In the genomic region with DNA sequence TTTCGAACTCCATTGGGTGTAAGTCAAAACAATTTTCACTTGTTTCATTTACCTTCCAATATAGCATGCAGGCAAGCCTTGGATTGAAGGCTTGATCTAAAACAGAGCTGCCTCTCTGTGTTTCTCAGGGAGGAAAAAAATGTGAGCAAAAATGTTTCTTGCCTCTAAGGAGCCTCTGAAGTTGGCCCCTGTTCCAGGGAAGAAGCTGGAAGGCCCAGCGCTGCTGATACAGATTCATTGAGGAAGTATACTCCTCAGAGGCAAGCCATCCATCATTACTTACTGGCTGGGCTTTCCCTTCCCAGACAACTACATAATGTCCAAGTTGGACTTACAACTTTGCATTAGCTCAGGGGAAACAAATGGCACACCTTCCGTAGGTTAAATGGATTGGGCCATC, we compare ENCODE assay signal across 18 cellular contexts.
A peak's percentile ranks its signal among the peaks of the same experiment; 100 is the strongest.
DNase-seq lines count a peak whose midpoint lies in the region; ATAC-seq and TF ChIP-seq lines count a peak whose summit lies in the region.
"Had no signal": no experiment of that assay in that cellular context is flagged by ENCODE, and none has a peak within 500 bp of the region (broad histone marks: within the 10 kb centered on the region; RNA-seq: fewer than 3 reads in every experiment).

No MANE protein-coding gene starts in this region.

- H3K36me3 ChIP-seq in heart left ventricle: no peaks in the 10 kb centered on the region
- H3K36me3 ChIP-seq in left ventricle myocardium inferior: no peaks in the 10 kb centered on the region
- H3K36me3 ChIP-seq: BLaER1 treated with 17β-estradiol and CSF1 and Interleukin-3, amounts not matched to agents 10 nM and 100 nM had no signal

- H3K4me1 ChIP-seq in heart left ventricle: no peaks in the 10 kb centered on the region
- H3K4me1 ChIP-seq in left ventricle myocardium inferior: no peaks in the 10 kb centered on the region
- H3K4me1 ChIP-seq: A549; BLaER1 treated with 17β-estradiol and CSF1 and Interleukin-3, amounts not matched to agents 10 nM and 100 nM; Caco-2 had no signal

- peak; percentile 53 for DNase-seq in Right ventricle myocardium inferior (ENCODE audit: missing footprints)
- DNase-seq in heart left ventricle: no peak
- DNase-seq in left ventricle myocardium superior: peak; percentile 30
- no peak for DNase-seq in left ventricle myocardium inferior
- DNase-seq in sciatic nerve (ENCODE audit: low spot score): no peak
- DNase-seq in GM19238 (ENCODE audit: insufficient read length, low spot score): no peak
- no peak for DNase-seq in occipital lobe (lab: John Stamatoyannopoulos, UW)
- DNase-seq: AML-193; Caco-2; Calu3; CD4-positive, alpha-beta T cell; CD8-positive, alpha-beta T cell; DMS79 treated with DMSO at 0.1 percent for 48 hours; GF-D8 had no signal

- WGBS in heart left ventricle, 4 donors: 68 to 74% (median 72%) methylated on average over 3 of the region's 3 CpGs

- H3K27ac ChIP-seq in heart left ventricle (no peak overlapping the region), left ventricle myocardium inferior (replicated peaks) (no peak overlapping the region)
- H3K27ac ChIP-seq: 22Rv1; A549; BLaER1 treated with 17β-estradiol and CSF1 and Interleukin-3, amounts not matched to agents 10 nM and 100 nM; C4-2B had no signal

- intact Hi-C loops in Right ventricle myocardium inferior (cut with DNase I) (no loop called here), heart left ventricle (cut with DNase I) (no loop called here), left ventricle myocardium superior (cut with micrococcal nuclease) (no loop called here), left ventricle myocardium inferior (cut with micrococcal nuclease) (no loop called here), sciatic nerve (cut with DNase I) (no loop called here)

- peak; percentile 66 for ATAC-seq in Right ventricle myocardium inferior
- ATAC-seq in heart left ventricle: no peak
- peak; percentile 38 for ATAC-seq in left ventricle myocardium superior
- ATAC-seq in sciatic nerve: peak; percentile 41
- ATAC-seq: A549; CD8-positive, alpha-beta T cell had no signal

- TF ChIP-seq POLR2A in heart left ventricle (IDR thresholded peaks at IDR 0.05): no peak

- TF ChIP-seq CTCF in heart left ventricle (IDR thresholded peaks at IDR 0.05) (no peak), left ventricle myocardium inferior (IDR thresholded peaks at IDR 0.05; ENCODE audit: borderline replicate concordance) (no peak)

- H3K4me3 ChIP-seq in heart left ventricle (no peak overlapping the region), left ventricle myocardium inferior (no peak overlapping the region)
- H3K4me3 ChIP-seq: A549; BLaER1 treated with 17β-estradiol and CSF1 and Interleukin-3, amounts not matched to agents 10 nM and 100 nM had no signal

- H3K9me3 ChIP-seq in heart left ventricle (no peaks in the 10 kb centered on the region), left ventricle myocardium inferior (replicated peaks) (no peaks in the 10 kb centered on the region)
- H3K9me3 ChIP-seq: A549; BLaER1 treated with 17β-estradiol and CSF1 and Interleukin-3, amounts not matched to agents 10 nM and 100 nM; Caco-2 had no signal

- H3K27me3 ChIP-seq in heart left ventricle (no peaks in the 10 kb centered on the region), left ventricle myocardium inferior (ENCODE audit: low read depth) (no peaks in the 10 kb centered on the region)
- H3K27me3 ChIP-seq: BLaER1 treated with 17β-estradiol and CSF1 and Interleukin-3, amounts not matched to agents 10 nM and 100 nM had no signal

Comparison
In these comparisons a context has a peak if more than half of its experiments do, and no peak if none do; other contexts are left out.
1. ATAC-seq: peak in Right ventricle myocardium inferior (single experiment), left ventricle myocardium superior (single experiment) and sciatic nerve (single experiment); none in heart left ventricle (0 of 4).
2. DNase-seq: peak in Right ventricle myocardium inferior (single experiment) and left ventricle myocardium superior (single experiment); none in heart left ventricle (0 of 5), left ventricle myocardium inferior (single experiment), sciatic nerve (single experiment), GM19238 (single experiment) and occipital lobe (single experiment).